Comparison of ENCODE assay signal across 1 cellular context in genomic region chr19:47514151-47514868, GRCh38.
TF ChIP-seq lines count a peak whose summit lies in the region.

No MANE protein-coding gene starts in this region.

TF ChIP-seq in endothelial cell of umbilical vein, 7 proteins besides CTCF, POLR2A, EP300 and RAD21 (continued from another document):
- no peak for TF ChIP-seq MAX (IDR thresholded peaks at IDR 0.05; ENCODE audit: insufficient read depth, insufficient read length)
- no peak for TF ChIP-seq EZH2 (IDR thresholded peaks at IDR 0.05; ENCODE audit: borderline replicate concordance, low read depth, low read length, severe bottlenecking)
- TF ChIP-seq POLR2AphosphoS5 (IDR thresholded peaks at IDR 0.05; ENCODE audit: insufficient read depth, low read depth, low read length), result no peak
- TF ChIP-seq FOS (IDR thresholded peaks at IDR 0.05; ENCODE audit: borderline replicate concordance, insufficient read depth, low read length), result no peak
- TF ChIP-seq MYC (IDR thresholded peaks at IDR 0.05; ENCODE audit: low read depth, low read length), result no peak
- TF ChIP-seq JUN (IDR thresholded peaks at IDR 0.05; ENCODE audit: borderline replicate concordance, insufficient read depth, insufficient read length, low read depth), result no peak
